Comparison of ENCODE assay signal across 16 cellular contexts in the genomic region with DNA sequence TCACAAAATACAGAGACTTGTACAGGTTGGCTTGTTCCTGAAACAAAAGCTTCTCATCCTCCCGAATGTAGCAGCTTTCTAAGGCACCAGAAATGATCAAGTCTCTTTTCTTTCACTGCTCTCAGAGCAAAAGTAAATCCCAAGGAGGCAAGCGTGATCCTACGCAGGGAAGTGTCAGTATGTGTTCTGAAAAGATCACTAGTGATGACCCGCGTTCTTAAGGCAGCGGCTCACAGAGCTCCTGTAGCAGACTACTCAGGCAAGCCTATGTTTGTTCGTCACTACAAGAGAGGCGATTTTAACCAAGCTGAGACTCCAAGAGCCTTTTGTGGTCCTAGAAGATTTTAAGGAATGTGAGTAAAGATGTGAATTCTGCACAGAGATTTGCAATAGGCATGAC. TPM values are rescaled to one million over a fixed set of nuclear protein-coding genes. Genes with fewer than 3 reads are reported as not detected.
DNase-seq lines count a peak whose midpoint lies in the region; ATAC-seq and TF ChIP-seq lines count a peak whose summit lies in the region.
"Had no signal": no experiment of that assay in that cellular context is flagged by ENCODE, and none has a peak within 500 bp of the region (broad histone marks: within the 10 kb centered on the region; RNA-seq: fewer than 3 reads in every experiment).

No MANE protein-coding gene starts in this region.

- H3K4me3 ChIP-seq in GM23338 (no peak overlapping the region), mesenchymal stem cell (ENCODE audit: insufficient read depth in 1 of 2, low read depth in 1 of 2, low read length in 2 of 2) (no peak overlapping the region), thymus (ENCODE audit: low read length) (no peak overlapping the region), neuronal stem cell (ENCODE audit: low read length in 2 of 2) (no peak overlapping the region)
- H3K4me3 ChIP-seq: BLaER1 treated with 17β-estradiol and CSF1 and Interleukin-3, amounts not matched to agents 10 nM and 100 nM; GM12878 had no signal

- H3K27me3 Mint-ChIP-seq in GM23338 (ENCODE audit: insufficient read depth, low read depth, poor library complexity): peaks cover 8% of the 10 kb centered on the region
- no peaks in the 10 kb centered on the region for H3K27me3 Mint-ChIP-seq in activated T-helper 17 cell treated with anti-CD3 and anti-CD28 coated beads, Interleukin-2, amount 50 U/mL, for 72 hours
- H3K27me3 Mint-ChIP-seq in activated T-cell treated with anti-CD3 and anti-CD28 coated beads, Interleukin-2, amount 50 U/mL, for 24 hours: no peaks in the 10 kb centered on the region
- H3K27me3 Mint-ChIP-seq: B cell had no signal

- H3K23ac ChIP-seq in mesenchymal stem cell (ENCODE audit: low read length in 2 of 2) (no peak overlapping the region), neuronal stem cell (ENCODE audit: low read depth, low read length, poor library complexity) (no peak overlapping the region)

- no peak overlapping the region for H2BK5ac ChIP-seq in mesenchymal stem cell (ENCODE audit: low read depth, low read length, poor library complexity, severe bottlenecking)
- H2BK5ac ChIP-seq in neuronal stem cell (ENCODE audit: low read length): no peak overlapping the region

- H4K20me1 ChIP-seq in GM23338 (replicated peaks; ENCODE audit: insufficient read depth): no peaks in the 10 kb centered on the region

- H4K8ac ChIP-seq in mesenchymal stem cell (ENCODE audit: low read length) (peak overlapping the region; percentile 40), neuronal stem cell (ENCODE audit: low read depth, low read length) (no peak overlapping the region)

- H2BK120ac ChIP-seq in mesenchymal stem cell (ENCODE audit: low read depth, low read length) (no peak overlapping the region), neuronal stem cell (ENCODE audit: low read depth, low read length) (no peak overlapping the region)

- H4K91ac ChIP-seq in mesenchymal stem cell (ENCODE audit: low read length) (no peak overlapping the region), neuronal stem cell (ENCODE audit: low read depth, low read length, poor library complexity) (no peak overlapping the region)

- H2BK15ac ChIP-seq in mesenchymal stem cell (ENCODE audit: low read depth, poor library complexity, severe bottlenecking) (no peak overlapping the region), neuronal stem cell (ENCODE audit: low read length) (no peak overlapping the region)

- H2AK5ac ChIP-seq in mesenchymal stem cell (ENCODE audit: low read length, severe bottlenecking) (no peak overlapping the region), neuronal stem cell (ENCODE audit: low read depth, low read length) (no peak overlapping the region)

- H3K4me1 ChIP-seq in GM23338 (ENCODE audit: insufficient read depth): peaks cover 28% of the 10 kb centered on the region
- no peaks in the 10 kb centered on the region for H3K4me1 ChIP-seq in mesenchymal stem cell (ENCODE audit: control insufficient read depth, insufficient read depth, low read depth, low read length)
- H3K4me1 ChIP-seq in thymus (ENCODE audit: control insufficient read depth, insufficient read depth, low read length): no peaks in the 10 kb centered on the region
- H3K4me1 ChIP-seq in neuronal stem cell (ENCODE audit: control insufficient read depth in 2 of 2, insufficient read depth in 1 of 2, low read depth in 1 of 2, low read length in 2 of 2): peaks cover 0 to 2% of the 10 kb centered on the region in 2 donors

- H2AFZ ChIP-seq in GM23338 (no peak overlapping the region), mesenchymal stem cell (ENCODE audit: low read depth, low read length) (no peak overlapping the region), neuronal stem cell (ENCODE audit: low read length) (no peak overlapping the region)

- peaks cover 18% of the 10 kb centered on the region for H3K9me3 Mint-ChIP-seq in GM23338
- no peaks in the 10 kb centered on the region for H3K9me3 Mint-ChIP-seq in activated T-helper 17 cell treated with anti-CD3 and anti-CD28 coated beads, Interleukin-2, amount 50 U/mL, for 72 hours
- no peaks in the 10 kb centered on the region for H3K9me3 Mint-ChIP-seq in activated T-cell treated with anti-CD3 and anti-CD28 coated beads, Interleukin-2, amount 50 U/mL, for 24 hours
- H3K9me3 Mint-ChIP-seq: CD8-positive, alpha-beta T cell had no signal

- H3K27ac ChIP-seq in GM23338 (ENCODE audit: low read depth) (no peak overlapping the region), mesenchymal stem cell (ENCODE audit: low read length, poor library complexity, severe bottlenecking) (no peak overlapping the region), thymus (ENCODE audit: low read depth) (peak overlapping the region; percentile 33), neuronal stem cell (replicated peaks; ENCODE audit: low read length) (no peak overlapping the region)
- H3K27ac ChIP-seq: BLaER1 treated with 17β-estradiol and CSF1 and Interleukin-3, amounts not matched to agents 10 nM and 100 nM; HL-60 had no signal

- 99% methylated on average over 8 of the region's 8 CpGs for WGBS in mesenchymal stem cell
- 99% methylated on average over 8 of the region's 8 CpGs for WGBS in thymus
- WGBS in neuronal stem cell (ENCODE audit: extremely low coverage in 2 of 2, insufficient read length in 2 of 2, insufficient replicate concordance in 1 of 2), 2 donors: no CpG with 5 or more reads among the region's 8 CpGs

- H3K9me2 ChIP-seq in GM23338 (ENCODE audit: insufficient read depth): no peaks in the 10 kb centered on the region

- H3K14ac ChIP-seq in mesenchymal stem cell (ENCODE audit: low read length in 2 of 2) (no peak overlapping the region), neuronal stem cell (ENCODE audit: low read length) (no peak overlapping the region)

- no peak for TF ChIP-seq CTCF in GM23338 (conservative IDR thresholded peaks at IDR 0.05; ENCODE audit: low read depth in 2 of 2)

- H3K9ac ChIP-seq in mesenchymal stem cell (ENCODE audit: low read length) (no peak overlapping the region), neuronal stem cell (ENCODE audit: low read depth, low read length, poor library complexity) (no peak overlapping the region)
- H3K9ac ChIP-seq: BLaER1 treated with 17β-estradiol and CSF1 and Interleukin-3, amounts not matched to agents 10 nM and 100 nM had no signal

- H3K9me3 ChIP-seq in mesenchymal stem cell (ENCODE audit: control insufficient read depth, low read length) (peaks cover 32% of the 10 kb centered on the region), thymus (ENCODE audit: control insufficient read depth) (no peaks in the 10 kb centered on the region), neuronal stem cell (replicated peaks in 1 of 2; ENCODE audit: control insufficient read depth in 2 of 2, insufficient read depth in 1 of 2, low read depth in 1 of 2, low read length in 2 of 2) (no peaks in the 10 kb centered on the region)

- H3K27me3 ChIP-seq in GM23338 (ENCODE audit: insufficient read depth): no peaks in the 10 kb centered on the region
- no peaks in the 10 kb centered on the region for H3K27me3 ChIP-seq in mesenchymal stem cell (ENCODE audit: control insufficient read depth in 1 of 2, insufficient read depth in 1 of 2, low read length in 2 of 2)
- H3K27me3 ChIP-seq in thymus (ENCODE audit: control insufficient read depth, insufficient read depth): no peaks in the 10 kb centered on the region
- H3K27me3 ChIP-seq in neuronal stem cell (ENCODE audit: control insufficient read depth in 3 of 3, insufficient read depth in 3 of 3, low read depth in 1 of 3, low read length in 3 of 3): no peaks in the 10 kb centered on the region
- H3K27me3 ChIP-seq: BLaER1 treated with 17β-estradiol and CSF1 and Interleukin-3, amounts not matched to agents 10 nM and 100 nM had no signal

- H3K79me1 ChIP-seq in mesenchymal stem cell (replicated peaks; ENCODE audit: low read length, poor library complexity, severe bottlenecking) (no peaks in the 10 kb centered on the region), neuronal stem cell (ENCODE audit: low read depth, low read length) (no peaks in the 10 kb centered on the region)

- H3K4me2 ChIP-seq in GM23338: no peak overlapping the region
- no peak overlapping the region for H3K4me2 ChIP-seq in mesenchymal stem cell (ENCODE audit: low read length, poor library complexity, severe bottlenecking)
- no peak overlapping the region for H3K4me2 ChIP-seq in neuronal stem cell (ENCODE audit: insufficient read depth, low read length, poor library complexity, severe bottlenecking)
- H3K4me2 ChIP-seq: BLaER1 treated with 17β-estradiol and CSF1 and Interleukin-3, amounts not matched to agents 10 nM and 100 nM had no signal

- H3K36me3 Mint-ChIP-seq in GM23338 (ENCODE audit: low read depth): peaks cover 42% of the 10 kb centered on the region
- H3K36me3 Mint-ChIP-seq in activated T-helper 17 cell treated with anti-CD3 and anti-CD28 coated beads, Interleukin-2, amount 50 U/mL, for 72 hours (ENCODE audit: low read depth): peaks cover 15% of the 10 kb centered on the region
- H3K36me3 Mint-ChIP-seq in activated T-cell treated with anti-CD3 and anti-CD28 coated beads, Interleukin-2, amount 50 U/mL, for 24 hours (ENCODE audit: low read depth): peaks cover 25% of the 10 kb centered on the region

- H3K4me3 Mint-ChIP-seq in GM23338: no peak overlapping the region
- H3K4me3 Mint-ChIP-seq in activated T-helper 17 cell treated with anti-CD3 and anti-CD28 coated beads, Interleukin-2, amount 50 U/mL, for 72 hours: no peak overlapping the region
- no peak overlapping the region for H3K4me3 Mint-ChIP-seq in activated T-cell treated with anti-CD3 and anti-CD28 coated beads, Interleukin-2, amount 50 U/mL, for 24 hours
- H3K4me3 Mint-ChIP-seq: B cell; CD8-positive, alpha-beta T cell had no signal

- 0 out of 2 replicates have a peak overlapping the region, but pooled peaks have one; percentile 2 for H3K27ac Mint-ChIP-seq in GM23338
- peak overlapping the region; percentile 17 for H3K27ac Mint-ChIP-seq in activated T-helper 17 cell treated with anti-CD3 and anti-CD28 coated beads, Interleukin-2, amount 50 U/mL, for 72 hours
- H3K27ac Mint-ChIP-seq in activated T-cell treated with anti-CD3 and anti-CD28 coated beads, Interleukin-2, amount 50 U/mL, for 24 hours: no peak overlapping the region
- H3K27ac Mint-ChIP-seq: B cell; CD8-positive, alpha-beta T cell had no signal

- H3K18ac ChIP-seq in mesenchymal stem cell (ENCODE audit: low read depth in 1 of 2, low read length in 2 of 2): no peak overlapping the region
- no peak overlapping the region for H3K18ac ChIP-seq in neuronal stem cell (ENCODE audit: low read length)

- peaks cover 27% of the 10 kb centered on the region for H3K4me1 Mint-ChIP-seq in GM23338
- H3K4me1 Mint-ChIP-seq in activated T-helper 17 cell treated with anti-CD3 and anti-CD28 coated beads, Interleukin-2, amount 50 U/mL, for 72 hours: no peaks in the 10 kb centered on the region
- no peaks in the 10 kb centered on the region for H3K4me1 Mint-ChIP-seq in activated T-cell treated with anti-CD3 and anti-CD28 coated beads, Interleukin-2, amount 50 U/mL, for 24 hours (ENCODE audit: low read depth)
- H3K4me1 Mint-ChIP-seq: B cell had no signal

- no peaks in the 10 kb centered on the region for H3F3A ChIP-seq in GM23338 (replicated peaks; ENCODE audit: low read depth)

- H3K36me3 ChIP-seq in GM23338 (ENCODE audit: insufficient read depth) (no peaks in the 10 kb centered on the region), mesenchymal stem cell (ENCODE audit: control insufficient read depth in 1 of 2, insufficient read depth in 2 of 2, low read depth in 1 of 2, low read length in 2 of 2) (peaks cover 58 to 93% of the 10 kb centered on the region in 2 experiments), thymus (ENCODE audit: control insufficient read depth, insufficient read depth) (no peaks in the 10 kb centered on the region), neuronal stem cell (replicated peaks in 1 of 2; ENCODE audit: control insufficient read depth in 2 of 2, insufficient read depth in 2 of 2, low read length in 2 of 2) (peaks cover 0 to 24% of the 10 kb centered on the region in 2 donors)

- no peaks in the 10 kb centered on the region for H3K79me2 ChIP-seq in GM23338 (replicated peaks; ENCODE audit: insufficient read depth)

- ATAC-seq in GM23338 (no peak), HG03025 (IDR thresholded peaks at IDR 0.05; ENCODE audit: low FRiP score, unreplicated experiment) (no peak)
- no peak for ATAC-seq in activated T-helper 17 cell treated with anti-CD3 and anti-CD28 coated beads, Interleukin-2, amount 50 U/mL, for 72 hours (replicated peaks)
- ATAC-seq: CD8-positive, alpha-beta T cell; GM12878 had no signal

- H2BK12ac ChIP-seq in mesenchymal stem cell (ENCODE audit: low read length in 2 of 2) (no peak overlapping the region), neuronal stem cell (ENCODE audit: low read length) (no peak overlapping the region)

- no peak for DNase-seq in GM23338 (ENCODE audit: low spot score)
- no peak for DNase-seq in mesenchymal stem cell
- no peak for DNase-seq in activated T-cell treated with anti-CD3 and anti-CD28 coated beads, Interleukin-2, amount 50 U/mL, for 24 hours
- no peak for DNase-seq in neuronal stem cell (ENCODE audit: low spot score)
- DNase-seq: Calu3; CD8-positive, alpha-beta T cell; DMS79 treated with DMSO at 0.1 percent for 48 hours; EL; HCEC 1CT had no signal

- H3K4ac ChIP-seq in mesenchymal stem cell (ENCODE audit: low read depth in 1 of 2, low read length in 2 of 2) (no peak overlapping the region), neuronal stem cell (ENCODE audit: low read length) (no peak overlapping the region)

RNA-seq across cellular contexts. Expression of a gene that starts 34.5 kb away (rescaled TPM):
- 29.3 and 30.1 TPM in 2 replicates for total RNA-seq in GM23338 (2014; rRNA removed; shearing (Covaris generic))
- 21.8 and 24.1 TPM in 2 replicates for polyA plus RNA-seq in GM23338 (2016; fragmentation: Nextera tagmentation; extraction: Ambion mirVana)
- 10 to 100 TPM in 1 of 2 donors, 1 to 10 TPM in 1; 8.6 to 25.6 TPM for total RNA-seq in activated T-helper 17 cell treated with anti-CD3 and anti-CD28 coated beads, Interleukin-2, amount 50 U/mL, for 72 hours
- polyA plus RNA-seq in mesenchymal stem cell (2013, experiment 1 of 2): 197 TPM
- 194 TPM for polyA plus RNA-seq in mesenchymal stem cell (2013, experiment 2 of 2)
- polyA plus RNA-seq in thymus: 17.8 TPM
- polyA plus RNA-seq in neuronal stem cell (2013, experiment 1 of 2): 16.5 TPM
- 15.9 TPM for polyA plus RNA-seq in neuronal stem cell (2013, experiment 2 of 2)
